In the genomic region with DNA sequence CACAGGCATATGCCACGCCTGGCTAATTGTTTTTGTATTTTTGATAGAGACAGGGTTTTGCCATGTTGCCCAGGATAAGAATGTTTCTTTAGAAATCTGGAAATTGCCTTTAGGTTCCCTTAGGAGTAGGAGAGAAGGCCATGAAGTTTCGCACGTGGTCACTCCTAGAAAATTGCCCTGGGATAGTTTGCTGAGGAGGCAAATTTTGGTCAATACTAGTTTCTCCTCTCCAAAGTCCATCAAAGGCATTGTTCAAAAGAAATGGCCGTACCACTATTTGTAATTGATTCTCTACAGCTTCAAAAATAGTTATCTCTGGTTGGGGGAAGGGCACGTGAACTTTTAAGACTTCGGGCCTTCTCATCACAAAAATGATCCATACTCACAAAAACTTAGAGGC, we compare ENCODE assay signal across 10 cellular contexts. TPM values are rescaled to one million over a fixed set of nuclear protein-coding genes. Genes with fewer than 3 reads are reported as not detected.
DNase-seq lines count a peak whose midpoint lies in the region; ATAC-seq and TF ChIP-seq lines count a peak whose summit lies in the region.
"Had no signal": no experiment of that assay in that cellular context is flagged by ENCODE, and none has a peak within 500 bp of the region (broad histone marks: within the 10 kb centered on the region; RNA-seq: fewer than 3 reads in every experiment).

No MANE protein-coding gene starts in this region.

- peaks cover 40% of the 10 kb centered on the region for H3K79me2 ChIP-seq in GM23248 (ENCODE audit: insufficient read depth)

- TF ChIP-seq CTCF in CD4-positive, alpha-beta T cell (IDR thresholded peaks at IDR 0.05) = no peak
- TF ChIP-seq CTCF in neural crest cell (conservative IDR thresholded peaks at IDR 0.05) (no peak), esophagus squamous epithelium (IDR thresholded peaks at IDR 0.05) (no peak), psoas muscle (IDR thresholded peaks at IDR 0.05) (no peak)

- H3F3A ChIP-seq in GM23248 (ENCODE audit: insufficient read depth) = peaks cover 4% of the 10 kb centered on the region; the same call in 1 of the 2 replicates

- H3K4me1 ChIP-seq in GM23248 (ENCODE audit: insufficient read depth) (peaks cover 10% of the 10 kb centered on the region), esophagus squamous epithelium (peaks cover 7 to 31% (median 12%) of the 10 kb centered on the region in 3 donors), psoas muscle (peaks cover 9% of the 10 kb centered on the region)
- H3K4me1 ChIP-seq: foreskin keratinocyte had no signal

- H3K4me3 Mint-ChIP-seq in CD4-positive, alpha-beta T cell = peak overlapping the region; percentile 88
- H3K4me3 Mint-ChIP-seq in activated naive CD8-positive, alpha-beta T cell treated with anti-CD3 and anti-CD28 coated beads for 36 hours = no peak overlapping the region
- H3K4me3 Mint-ChIP-seq in neural crest cell = peak overlapping the region; percentile 96

- intact Hi-C loops in CD4-positive, alpha-beta T cell (cut with DNase I, micrococcal nuclease) = loop anchor here (1.0 to 10.0 kb wide), 8 partner anchors 50 to 808 kb away; a partner anchor contains a TSS
- intact Hi-C loops in esophagus squamous epithelium (cut with DNase I) = loop anchor here (10.0 kb wide), 1 partner anchor 242 kb away; a partner anchor contains a TSS
- intact Hi-C loops in psoas muscle (cut with DNase I) = loop anchor here (10.0 kb wide), 2 partner anchors 72 to 242 kb away; a partner anchor contains a TSS

- peak overlapping the region; percentile 93 for H2AFZ ChIP-seq in GM23248

- H3K9me3 ChIP-seq in CD4-positive, alpha-beta T cell (ENCODE audit: control insufficient read depth, low read length) = no peaks in the 10 kb centered on the region
- no peaks in the 10 kb centered on the region for H3K9me3 ChIP-seq in GM23248 (ENCODE audit: low read depth)
- no peaks in the 10 kb centered on the region for H3K9me3 ChIP-seq in esophagus squamous epithelium
- H3K9me3 ChIP-seq in psoas muscle = no peaks in the 10 kb centered on the region
- H3K9me3 ChIP-seq: HAP-1 had no signal

- no peak overlapping the region for H3K27ac ChIP-seq in CD4-positive, alpha-beta T cell (ENCODE audit: low read depth, low read length)
- no peak overlapping the region for H3K27ac ChIP-seq in GM23248
- H3K27ac ChIP-seq in esophagus squamous epithelium = peak overlapping the region in 1 of 4 donors; percentile 78
- H3K27ac ChIP-seq in psoas muscle = no peak overlapping the region
- H3K27ac ChIP-seq: foreskin keratinocyte had no signal

- peaks cover 36% of the 10 kb centered on the region for H3K4me1 Mint-ChIP-seq in CD4-positive, alpha-beta T cell (ENCODE audit: low read depth)
- peaks cover 19% of the 10 kb centered on the region for H3K4me1 Mint-ChIP-seq in activated naive CD8-positive, alpha-beta T cell treated with anti-CD3 and anti-CD28 coated beads for 36 hours
- peaks cover 21% of the 10 kb centered on the region for H3K4me1 Mint-ChIP-seq in neural crest cell

- POLR2A ChIA-PET in CD4-positive, alpha-beta T cell (lab: Charles Lee) = interaction anchor here (0.8 to 1.8 kb wide), 9 partner anchors 8 to 277 kb away, joined by 3 to 20 read pairs (median 9); a partner anchor contains a TSS

- no peaks in the 10 kb centered on the region for H3K9me2 ChIP-seq in GM23248 (ENCODE audit: insufficient read depth)

- no peaks in the 10 kb centered on the region for H3K27me3 ChIP-seq in CD4-positive, alpha-beta T cell (ENCODE audit: control insufficient read depth, insufficient read depth, low read length)
- H3K27me3 ChIP-seq in GM23248 (replicated peaks; ENCODE audit: insufficient read depth) = no peaks in the 10 kb centered on the region
- H3K27me3 ChIP-seq in esophagus squamous epithelium = no peaks in the 10 kb centered on the region
- no peaks in the 10 kb centered on the region for H3K27me3 ChIP-seq in psoas muscle (ENCODE audit: insufficient read depth in 3 of 3, low read length in 2 of 3)
- H3K27me3 ChIP-seq: foreskin keratinocyte had no signal

- CTCF ChIA-PET in CD4-positive, alpha-beta T cell (lab: Charles Lee) = interaction anchor here (0.6 to 1.7 kb wide), 25 partner anchors 9 to 871 kb away, joined by 3 to 29 read pairs (median 7); a partner anchor contains a TSS

- no peak for DNase-seq in CD4-positive, alpha-beta T cell
- no peak for DNase-seq in GM23248
- DNase-seq in activated naive CD8-positive, alpha-beta T cell treated with anti-CD3 and anti-CD28 coated beads for 36 hours = no peak
- DNase-seq in neural crest cell (ENCODE audit: low read depth, low spot score) = no peak
- DNase-seq in NCI-H2081 (lab: John Stamatoyannopoulos, UW) = no peak
- DNase-seq in esophagus squamous epithelium (lab: John Stamatoyannopoulos, UW) = no peak
- no peak for DNase-seq in psoas muscle

- H3K4me2 ChIP-seq in GM23248 (ENCODE audit: unreplicated experiment) = no peak overlapping the region

- H3K36me3 ChIP-seq in GM23248 (ENCODE audit: low read depth) = peaks cover 6% of the 10 kb centered on the region; the same call in 1 of the 2 replicates
- H3K36me3 ChIP-seq in esophagus squamous epithelium = peaks cover 0 to 22% (median 0%) of the 10 kb centered on the region in 3 donors
- peaks cover 0 to 23% of the 10 kb centered on the region in 2 donors for H3K36me3 ChIP-seq in psoas muscle (ENCODE audit: insufficient read depth in 1 of 2, low read depth in 1 of 2)

- H3K9me3 Mint-ChIP-seq in CD4-positive, alpha-beta T cell = no peaks in the 10 kb centered on the region
- no peaks in the 10 kb centered on the region for H3K9me3 Mint-ChIP-seq in activated naive CD8-positive, alpha-beta T cell treated with anti-CD3 and anti-CD28 coated beads for 36 hours
- H3K9me3 Mint-ChIP-seq in neural crest cell = no peaks in the 10 kb centered on the region
- H3K9me3 Mint-ChIP-seq: stimulated activated naive CD8-positive, alpha-beta T cell treated with anti-CD3 and anti-CD28 coated beads, Interleukin-15, amount 100 ng/mL, for 72 hours had no signal

- H3K9ac ChIP-seq in GM23248 = 0 out of 2 replicates have a peak overlapping the region, but pooled peaks have one; percentile 55

- no peak overlapping the region for H3K27ac Mint-ChIP-seq in CD4-positive, alpha-beta T cell
- peak overlapping the region; percentile 87 for H3K27ac Mint-ChIP-seq in activated naive CD8-positive, alpha-beta T cell treated with anti-CD3 and anti-CD28 coated beads for 36 hours
- peak overlapping the region; percentile 57 for H3K27ac Mint-ChIP-seq in neural crest cell (ENCODE audit: unreplicated experiment)

- H3K4me3 ChIP-seq in GM23248 (no peak overlapping the region), esophagus squamous epithelium (no peak overlapping the region), psoas muscle (no peak overlapping the region)

- H4K20me1 ChIP-seq in GM23248 (ENCODE audit: insufficient read depth) = no peaks in the 10 kb centered on the region

- H3K27me3 Mint-ChIP-seq in CD4-positive, alpha-beta T cell = no peaks in the 10 kb centered on the region
- no peaks in the 10 kb centered on the region for H3K27me3 Mint-ChIP-seq in activated naive CD8-positive, alpha-beta T cell treated with anti-CD3 and anti-CD28 coated beads for 36 hours
- no peaks in the 10 kb centered on the region for H3K27me3 Mint-ChIP-seq in neural crest cell (ENCODE audit: low read depth)
- H3K27me3 Mint-ChIP-seq: stimulated activated naive CD8-positive, alpha-beta T cell treated with anti-CD3 and anti-CD28 coated beads, Interleukin-15, amount 100 ng/mL, for 72 hours had no signal

- WGBS in GM23248 (ENCODE audit: low coverage in 1 of 2, low lambda C conversion rate in 2 of 2, missing lambda C conversion rate in 2 of 2), 2 experiments = 71 to 79% methylated on average over 6 of the region's 6 CpGs
- 87% methylated on average over 6 of the region's 6 CpGs for WGBS in esophagus squamous epithelium, 2 donors
- WGBS in psoas muscle, 3 donors = 79 to 88% (median 85%) methylated on average over 6 of the region's 6 CpGs

- no peak for TF ChIP-seq POLR2A in esophagus squamous epithelium (IDR thresholded peaks at IDR 0.05)

- H3K36me3 Mint-ChIP-seq in CD4-positive, alpha-beta T cell (ENCODE audit: low read depth) = peaks cover 31% of the 10 kb centered on the region
- peaks cover 12% of the 10 kb centered on the region for H3K36me3 Mint-ChIP-seq in activated naive CD8-positive, alpha-beta T cell treated with anti-CD3 and anti-CD28 coated beads for 36 hours
- H3K36me3 Mint-ChIP-seq in neural crest cell (ENCODE audit: low read depth) = peaks cover 2% of the 10 kb centered on the region

- in situ Hi-C loops in GM23248 (cut with MboI) = no loop called here

- no peak for ATAC-seq in CD4-positive, alpha-beta T cell (ENCODE audit: poor library complexity)
- no peak for ATAC-seq in psoas muscle

RNA-seq across cellular contexts. Expression of a gene that starts 0.8 kb away (rescaled TPM):
- 10 to 100 TPM; 16.9 to 17.2 TPM for total RNA-seq in CD4-positive, alpha-beta T cell
- total RNA-seq in GM23248 (2014; rRNA removed; shearing (Covaris generic)) = 66.8 and 69.6 TPM in 2 replicates
- polyA plus RNA-seq in GM23248 (2016; fragmentation: Nextera tagmentation; extraction: Ambion mirVana) (63.2 and 67.1 TPM in 2 replicates), psoas muscle (10 to 100 TPM; 11.5 to 20.1 (median 17.7) TPM)
- 10 to 100 TPM; 50.3 to 58.2 TPM for total RNA-seq in activated naive CD8-positive, alpha-beta T cell treated with anti-CD3 and anti-CD28 coated beads for 36 hours
- total RNA-seq in neural crest cell (37.3 and 43.9 TPM in 2 replicates), esophagus squamous epithelium (10 to 100 TPM; 19.4 to 43.5 (median 37.9) TPM), psoas muscle (10 to 100 TPM; 14.2 to 21.1 (median 17.4) TPM)
